ENCODE assay signal across 15 cellular contexts in genomic region chr7:77690289-77690688, GRCh38.
"Had no signal": no experiment of that assay in that cellular context is flagged by ENCODE, and none has a peak within 500 bp of the region (broad histone marks: within the 10 kb centered on the region; RNA-seq: fewer than 3 reads in every experiment).

No MANE protein-coding gene starts in this region.

- H3K27me3 ChIP-seq: esophagus squamous epithelium, suprapubic skin, upper lobe of left lung had no signal

- H3K4me3 Mint-ChIP-seq: activated CD4-positive, alpha-beta T cell treated with anti-CD3 and anti-CD28 coated beads for 36 hours; activated naive CD8-positive, alpha-beta T cell treated with anti-CD3 and anti-CD28 coated beads for 36 hours; activated T-helper 1 cell treated with anti-CD3 and anti-CD28 coated beads, Interleukin-12 subunit alpha, Interleukin-12 subunit beta, Interleukin-2, Interleukin-4 antibody, amounts not matched to agents 30 ng/mL and 10 ng/mL and 1 ng/mL, durations not matched to agents 14 hours and 24 hours and 36 hours; central memory CD8-positive, alpha-beta T cell; stimulated activated naive CD8-positive, alpha-beta T cell treated with anti-CD3 and anti-CD28 coated beads, Interleukin-15, Interleukin-2, amounts not matched to agents 100 ng/mL and 50 ng/mL, for 24 hours had no signal

- H3K9me3 Mint-ChIP-seq: activated T-helper 1 cell treated with anti-CD3 and anti-CD28 coated beads, Interleukin-12 subunit alpha, Interleukin-12 subunit beta, Interleukin-2, Interleukin-4 antibody, amounts not matched to agents 30 ng/mL and 10 ng/mL and 1 ng/mL, durations not matched to agents 14 hours and 24 hours and 36 hours; central memory CD8-positive, alpha-beta T cell; stimulated activated naive CD8-positive, alpha-beta T cell treated with anti-CD3 and anti-CD28 coated beads, Interleukin-15, Interleukin-2, amounts not matched to agents 100 ng/mL and 50 ng/mL, for 24 hours had no signal

- H3K9me3 ChIP-seq: esophagus squamous epithelium, suprapubic skin, upper lobe of left lung had no signal

- H3K27ac ChIP-seq: coronary artery, suprapubic skin, upper lobe of left lung had no signal

- H3K4me3 ChIP-seq: coronary artery, esophagus squamous epithelium, suprapubic skin, upper lobe of left lung had no signal

- H3K27me3 Mint-ChIP-seq: activated CD4-positive, alpha-beta T cell treated with anti-CD3 and anti-CD28 coated beads for 36 hours; activated naive CD8-positive, alpha-beta T cell treated with anti-CD3 and anti-CD28 coated beads for 36 hours; central memory CD8-positive, alpha-beta T cell; progenitor cell of endocrine pancreas; stimulated activated naive CD8-positive, alpha-beta T cell treated with anti-CD3 and anti-CD28 coated beads, Interleukin-15, Interleukin-2, amounts not matched to agents 100 ng/mL and 50 ng/mL, for 24 hours; T-helper 17 cell had no signal

- H3K27ac Mint-ChIP-seq: activated CD4-positive, alpha-beta T cell treated with anti-CD3 and anti-CD28 coated beads for 36 hours; activated naive CD8-positive, alpha-beta T cell treated with anti-CD3 and anti-CD28 coated beads for 36 hours; activated T-helper 1 cell treated with anti-CD3 and anti-CD28 coated beads, Interleukin-12 subunit alpha, Interleukin-12 subunit beta, Interleukin-2, Interleukin-4 antibody, amounts not matched to agents 30 ng/mL and 10 ng/mL and 1 ng/mL, durations not matched to agents 14 hours and 24 hours and 36 hours; progenitor cell of endocrine pancreas; stimulated activated naive CD8-positive, alpha-beta T cell treated with anti-CD3 and anti-CD28 coated beads, Interleukin-15, Interleukin-2, amounts not matched to agents 100 ng/mL and 50 ng/mL, for 24 hours; T-helper 17 cell had no signal

- DNase-seq: activated CD4-positive, alpha-beta T cell treated with anti-CD3 and anti-CD28 coated beads for 36 hours; activated CD4-positive, alpha-beta T cell treated with anti-CD3 and anti-CD28 coated beads, Interleukin-2, amount 50 U/mL, for 48 hours; activated naive CD4-positive, alpha-beta T cell; activated naive CD8-positive, alpha-beta T cell treated with anti-CD3 and anti-CD28 coated beads for 36 hours; amygdala; esophagus squamous epithelium; left cardiac atrium; T-helper 17 cell; upper lobe of left lung had no signal
